ENCODE assay signal across 9 cellular contexts in genomic region chr4:112234952-112235609, GRCh38. TPM values are rescaled to one million over a fixed set of nuclear protein-coding genes. Genes with fewer than 3 reads are reported as not detected.
DNase-seq lines count a peak whose midpoint lies in the region; ATAC-seq and TF ChIP-seq lines count a peak whose summit lies in the region.
"Had no signal": no experiment of that assay in that cellular context is flagged by ENCODE, and none has a peak within 500 bp of the region (broad histone marks: within the 10 kb centered on the region; RNA-seq: fewer than 3 reads in every experiment).

No MANE protein-coding gene starts in this region.

- H3K79me2 ChIP-seq in PC-3 (ENCODE audit: low read length) = peaks cover 74% of the 10 kb centered on the region

- no peaks in the 10 kb centered on the region for H3K9me2 ChIP-seq in PC-3 (replicated peaks; ENCODE audit: low read length)

- H3K36me3 ChIP-seq in Caco-2 (ENCODE audit: control insufficient read depth, insufficient read depth, low read length) (no peaks in the 10 kb centered on the region), PC-3 (ENCODE audit: low read depth, low read length) (no peaks in the 10 kb centered on the region)

- H3K4me2 ChIP-seq in PC-3 (ENCODE audit: low read length) = peak overlapping the region; percentile 53

- no peak overlapping the region for H3K4me3 ChIP-seq in Caco-2 (ENCODE audit: low read depth, low read length)
- H3K4me3 ChIP-seq in PC-3 (ENCODE audit: low read length) = no peak overlapping the region

- DNase-seq in Caco-2 (peak; percentile 57 to 67), HFFc6 (peak; percentile 85), PC-3 (peak; percentile 81), head of caudate nucleus (peak in 41 of 42 donors; percentile 26 to 90 (median 68)), renal cortical epithelial cell (ENCODE audit: low read depth) (peak; percentile 86)
- DNase-seq in activated naive CD8-positive, alpha-beta T cell treated with anti-CD3 and anti-CD28 coated beads, Interleukin-2, amount 50 U/mL, for 24 hours = peak; percentile 40

- CTCF ChIA-PET in Caco-2 (lab: Charles Lee) = interaction anchor here (1.0 to 2.9 kb wide), 2 partner anchors 18 to 135 kb away, joined by 3 to 11 read pairs; no protein-coding TSS in a partner anchor
- CTCF ChIA-PET in PC-3 (lab: Charles Lee) = interaction anchor here (0.7 kb wide), 1 partner anchor 20 kb away, joined by 3 read pairs; no protein-coding TSS in a partner anchor

- peaks cover 20% of the 10 kb centered on the region for H3K4me1 Mint-ChIP-seq in Caco-2 (ENCODE audit: low read depth, unreplicated experiment)
- peaks cover 31% of the 10 kb centered on the region for H3K4me1 Mint-ChIP-seq in HFFc6 (ENCODE audit: low read depth)
- H3K4me1 Mint-ChIP-seq in activated naive CD8-positive, alpha-beta T cell treated with anti-CD3 and anti-CD28 coated beads, Interleukin-2, amount 50 U/mL, for 24 hours = peaks cover 43% of the 10 kb centered on the region

- peaks cover 8% of the 10 kb centered on the region for H4K20me1 ChIP-seq in PC-3 (ENCODE audit: low read length)

- no peak overlapping the region for H3K9ac ChIP-seq in PC-3 (ENCODE audit: low read length)

- H3F3A ChIP-seq in PC-3 (ENCODE audit: low read length, unreplicated experiment) = no peaks in the 10 kb centered on the region

- peaks cover 11% of the 10 kb centered on the region; the same call in 1 of the 2 replicates for H3K4me1 ChIP-seq in Caco-2
- peaks cover 28% of the 10 kb centered on the region for H3K4me1 ChIP-seq in PC-3 (ENCODE audit: insufficient read depth, low read length)

- ATAC-seq in PC-3 = no peak
- no peak for ATAC-seq in activated naive CD8-positive, alpha-beta T cell treated with anti-CD3 and anti-CD28 coated beads, Interleukin-2, amount 50 U/mL, for 24 hours
- ATAC-seq in GM21528 (IDR thresholded peaks at IDR 0.05; ENCODE audit: low FRiP score, unreplicated experiment) = no peak
- no peak for ATAC-seq in GM21423 (IDR thresholded peaks at IDR 0.05; ENCODE audit: unreplicated experiment)

- intact Hi-C loops in Caco-2 (cut with micrococcal nuclease; ENCODE audit: unreplicated experiment) = loop anchor here (1.0 to 2.0 kb wide), 3 partner anchors 21 to 136 kb away; no protein-coding TSS in a partner anchor
- intact Hi-C loops in PC-3 (cut with micrococcal nuclease) = loop anchor here (1.0 to 5.0 kb wide), 3 partner anchors 21 to 153 kb away; no protein-coding TSS in a partner anchor
- intact Hi-C loops in head of caudate nucleus (cut with DNase I) = loop anchor here (5.0 kb wide), 2 partner anchors 88 to 138 kb away; partner anchors contain the start of gene FAM241A

- POLR2A ChIA-PET in Caco-2 (lab: Charles Lee) (no interaction called here), PC-3 (lab: Charles Lee; ENCODE audit: unreplicated experiment) (no interaction called here)

- no peak overlapping the region for H3K27ac Mint-ChIP-seq in Caco-2 (ENCODE audit: unreplicated experiment)
- no peak overlapping the region for H3K27ac Mint-ChIP-seq in HFFc6
- no peak overlapping the region for H3K27ac Mint-ChIP-seq in activated naive CD8-positive, alpha-beta T cell treated with anti-CD3 and anti-CD28 coated beads, Interleukin-2, amount 50 U/mL, for 24 hours

- no peak overlapping the region for H3K4me3 Mint-ChIP-seq in Caco-2 (ENCODE audit: unreplicated experiment)
- H3K4me3 Mint-ChIP-seq in HFFc6 = no peak overlapping the region
- H3K4me3 Mint-ChIP-seq in activated naive CD8-positive, alpha-beta T cell treated with anti-CD3 and anti-CD28 coated beads, Interleukin-2, amount 50 U/mL, for 24 hours = no peak overlapping the region
- H3K4me3 Mint-ChIP-seq: activated naive CD8-positive, alpha-beta T cell had no signal

- no peaks in the 10 kb centered on the region for H3K27me3 ChIP-seq in Caco-2 (replicated peaks; ENCODE audit: control insufficient read depth, insufficient read depth, low read length)
- H3K27me3 ChIP-seq in PC-3 (ENCODE audit: low read length) = no peaks in the 10 kb centered on the region

- BruUV-seq in Caco-2 (replicated peaks; lab: Mats Ljungman, UMichigan) (no TSS peak), PC-3 (replicated peaks; lab: Mats Ljungman, UMichigan) (no TSS peak)

- no peaks in the 10 kb centered on the region for H3K9me3 Mint-ChIP-seq in Caco-2 (ENCODE audit: unreplicated experiment)
- no peaks in the 10 kb centered on the region for H3K9me3 Mint-ChIP-seq in HFFc6
- H3K9me3 Mint-ChIP-seq in activated naive CD8-positive, alpha-beta T cell treated with anti-CD3 and anti-CD28 coated beads, Interleukin-2, amount 50 U/mL, for 24 hours = no peaks in the 10 kb centered on the region

- no peak overlapping the region for H3K27ac ChIP-seq in PC-3 (ENCODE audit: low read length)

- H3K36me3 Mint-ChIP-seq in Caco-2 (ENCODE audit: insufficient read depth, unreplicated experiment) (peaks cover 11% of the 10 kb centered on the region), HFFc6 (ENCODE audit: low read depth) (no peaks in the 10 kb centered on the region)
- peaks cover 3% of the 10 kb centered on the region for H3K36me3 Mint-ChIP-seq in activated naive CD8-positive, alpha-beta T cell treated with anti-CD3 and anti-CD28 coated beads, Interleukin-2, amount 50 U/mL, for 24 hours (ENCODE audit: low read depth)

- TF ChIP-seq CTCF in Caco-2 (IDR thresholded peaks at IDR 0.05; ENCODE audit: insufficient read depth in 1 of 2, low read depth in 1 of 2, low read length in 1 of 2, severe bottlenecking in 1 of 2, unreplicated experiment in 1 of 2) (peak; percentile 62 to 77), HFFc6 (IDR thresholded peaks at IDR 0.05) (peak; percentile 93), PC-3 (conservative IDR thresholded peaks at IDR 0.05; ENCODE audit: low read depth, low read length) (peak; percentile 81)

- H2AFZ ChIP-seq in PC-3 (ENCODE audit: low read length) = no peak overlapping the region

- H3K27me3 Mint-ChIP-seq in Caco-2 (ENCODE audit: insufficient read depth, unreplicated experiment) (no peaks in the 10 kb centered on the region), HFFc6 (ENCODE audit: insufficient read depth) (no peaks in the 10 kb centered on the region)
- no peaks in the 10 kb centered on the region for H3K27me3 Mint-ChIP-seq in activated naive CD8-positive, alpha-beta T cell treated with anti-CD3 and anti-CD28 coated beads, Interleukin-2, amount 50 U/mL, for 24 hours
- H3K27me3 Mint-ChIP-seq: activated naive CD8-positive, alpha-beta T cell had no signal

- H3K9me3 ChIP-seq in Caco-2 (no peaks in the 10 kb centered on the region), PC-3 (ENCODE audit: low read length) (no peaks in the 10 kb centered on the region)

RNA-seq across cellular contexts. Expression of gene AP1AR, which starts 3.5 kb away (rescaled TPM):
- total RNA-seq in Caco-2 (2022) (19.1 and 24.0 TPM in 2 replicates), PC-3 (2014; rRNA removed) (21.3 and 34.6 TPM in 2 replicates), renal cortical epithelial cell (23.6 and 31.6 TPM in 2 replicates)
- 10 to 100 TPM in 5 of 6 experiments, 1 to 10 TPM in 1; 8.7 to 15.6 (median 11.4) TPM for total RNA-seq in HFFc6 (2021; fragmentation: NEBNext Ultra II Directional; extraction: Animal tissue kit (Norgen Biotek cat#: 25700))

RNA-seq across cellular contexts. Expression of gene TIFA, which starts 50.6 kb away (rescaled TPM):
- total RNA-seq in Caco-2 (2022) (4.6 and 5.1 TPM in 2 replicates), PC-3 (2014; rRNA removed) (9.4 and 12.5 TPM in 2 replicates), renal cortical epithelial cell (7.2 and 7.5 TPM in 2 replicates)
- 1 to 10 TPM; 4.3 to 7.4 (median 6.4) TPM for total RNA-seq in HFFc6 (2021; fragmentation: NEBNext Ultra II Directional; extraction: Animal tissue kit (Norgen Biotek cat#: 25700))
